In genomic region chr4:110005461-110006056, GRCh38 we compare ENCODE assay signal across 8 cellular contexts.
DNase-seq lines count a peak whose midpoint lies in the region; ATAC-seq, FAIRE-seq and TF ChIP-seq lines count a peak whose summit lies in the region.

No MANE protein-coding gene starts in this region.

- H3K4me3 Mint-ChIP-seq in T-helper 2 cell treated with Interferon-gamma antibody and Interleukin-4, amounts not matched to agents 5 μg/mL and 100 μg/mL, for 36 hours: no peak overlapping the region

- H3K4me1 ChIP-seq in HepG2 (ENCODE audit: insufficient read depth, low read length): peaks cover 29% of the 10 kb centered on the region

- H3K27ac Mint-ChIP-seq in T-helper 2 cell treated with Interferon-gamma antibody and Interleukin-4, amounts not matched to agents 5 μg/mL and 100 μg/mL, for 36 hours: no peak overlapping the region

- H4K20me1 ChIP-seq in HepG2 (ENCODE audit: insufficient read depth, low read length): no peaks in the 10 kb centered on the region

- peak; percentile 76 for ATAC-seq in GM18907 (IDR thresholded peaks at IDR 0.05; ENCODE audit: unreplicated experiment)
- peak; percentile 77 for ATAC-seq in HG03354 (IDR thresholded peaks at IDR 0.05; ENCODE audit: poor library complexity, severe bottlenecking, unreplicated experiment)
- ATAC-seq in HepG2: peak; percentile 50

- FAIRE-seq in D721Med (lab: Jason Lieb, UNC) (peak; percentile 85), bronchial epithelial cell (lab: Jason Lieb, UNC) (no peak), HepG2 (lab: Jason Lieb, UNC) (peak; percentile 78)

- WGBS in HepG2 (ENCODE audit: low lambda C conversion rate): 0% methylated on average over 1 of the region's 1 CpG

- no peak overlapping the region for H3K4me2 ChIP-seq in HepG2 (ENCODE audit: low read depth, low read length)

- POLR2A ChIA-PET in HepG2 (lab: Yijun Ruan, JAX): no interaction called here

- no peak overlapping the region for H3K27ac ChIP-seq in HepG2 (ENCODE audit: extremely low read length, insufficient read depth, low read length)

- no peak for TF ChIP-seq EP300 in HepG2 (IDR thresholded peaks at IDR 0.05; ENCODE audit: low read depth in 2 of 2, low read length in 2 of 2)
- TF ChIP-seq EP300 in HepG2 (CRISPR knock-in tag; IDR thresholded peaks at IDR 0.05; ENCODE audit: borderline replicate concordance): no peak

- no peaks in the 10 kb centered on the region for H3K9me3 ChIP-seq in HepG2 (ENCODE audit: low read length)

- H3K4me1 Mint-ChIP-seq in T-helper 2 cell treated with Interferon-gamma antibody and Interleukin-4, amounts not matched to agents 5 μg/mL and 100 μg/mL, for 36 hours (ENCODE audit: low read depth): peaks cover 15% of the 10 kb centered on the region

- TF ChIP-seq POLR2A in HepG2 (IDR thresholded peaks at IDR 0.05; ENCODE audit: insufficient read depth in 1 of 2, low read depth in 2 of 2, low read length in 2 of 2): no peak

- intact Hi-C loops in HepG2 (cut with micrococcal nuclease; ENCODE audit: unreplicated experiment): loop anchor here (1.0 to 5.0 kb wide), 4 partner anchors 192 to 511 kb away; partner anchors contain the start of gene ELOVL6

- TF ChIP-seq RAD21 in HepG2 (CRISPR knock-in tag; IDR thresholded peaks at IDR 0.05): peak; percentile 45; the same call in 1 of the 2 replicates

- no peak overlapping the region for H3K9ac ChIP-seq in HepG2 (ENCODE audit: insufficient read depth, low read depth, low read length)

- no peaks in the 10 kb centered on the region for H3K9me3 Mint-ChIP-seq in T-helper 2 cell treated with Interferon-gamma antibody and Interleukin-4, amounts not matched to agents 5 μg/mL and 100 μg/mL, for 36 hours

- H3K36me3 Mint-ChIP-seq in T-helper 2 cell treated with Interferon-gamma antibody and Interleukin-4, amounts not matched to agents 5 μg/mL and 100 μg/mL, for 36 hours (ENCODE audit: low read depth): no peaks in the 10 kb centered on the region

- peak; percentile 22 for DNase-seq in D721Med (ENCODE audit: insufficient read length, low spot score)
- peak; percentile 56 for DNase-seq in NCI-H748 (lab: John Stamatoyannopoulos, UW; ENCODE audit: unreplicated experiment)
- DNase-seq in bronchial epithelial cell (ENCODE audit: low read depth): peak; percentile 82
- DNase-seq in HepG2 (ENCODE audit: low spot score): peak; percentile 60
- DNase-seq in T-helper 2 cell treated with Interferon-gamma antibody and Interleukin-4, amounts not matched to agents 5 μg/mL and 100 μg/mL, for 36 hours (ENCODE audit: low spot score): no peak
- no peak for DNase-seq in effector CD8-positive, alpha-beta T cell (lab: John Stamatoyannopoulos, UW)

- H3K36me3 ChIP-seq in bronchial epithelial cell (ENCODE audit: control insufficient read depth, insufficient read depth, low read length) (no peaks in the 10 kb centered on the region), HepG2 (replicated peaks in 1 of 2; ENCODE audit: control insufficient read depth in 1 of 2, insufficient read depth in 2 of 2, low read length in 2 of 2) (no peaks in the 10 kb centered on the region)

- in situ Hi-C loops in HepG2 (cut with HindIII; ENCODE audit: extremely low pct_ligation_motif_present, low pct_unique_long_range_greater_than_20kb): loop anchor here (5.0 to 25.0 kb wide), 3 partner anchors 309 to 1632 kb away; no protein-coding TSS in a partner anchor

- peaks cover 11% of the 10 kb centered on the region for H3K27me3 Mint-ChIP-seq in T-helper 2 cell treated with Interferon-gamma antibody and Interleukin-4, amounts not matched to agents 5 μg/mL and 100 μg/mL, for 36 hours (ENCODE audit: low read depth)

- peak; percentile 82 for TF ChIP-seq CTCF in D721Med (IDR thresholded peaks at IDR 0.05; ENCODE audit: insufficient read depth, missing control alignments)
- TF ChIP-seq CTCF in bronchial epithelial cell (IDR thresholded peaks at IDR 0.05; ENCODE audit: insufficient read depth, low read length, severe bottlenecking): peak; percentile 50
- peak; percentile 77 for TF ChIP-seq CTCF in HepG2 (CRISPR knock-in tag; IDR thresholded peaks at IDR 0.05)

- no peaks in the 10 kb centered on the region for H3K27me3 ChIP-seq in bronchial epithelial cell (ENCODE audit: control insufficient read depth, insufficient read depth, low read length)
- H3K27me3 ChIP-seq in HepG2 (ENCODE audit: control insufficient read depth in 1 of 2, insufficient read depth in 2 of 2, low read length in 2 of 2): no peaks in the 10 kb centered on the region

- no TSS peak for BruUV-seq in HepG2 (replicated peaks; lab: Mats Ljungman, UMichigan)

- H3K79me2 ChIP-seq in HepG2 (ENCODE audit: insufficient read depth, low read length): no peaks in the 10 kb centered on the region

- H3K4me3 ChIP-seq in bronchial epithelial cell (ENCODE audit: low read depth, low read length): no peak overlapping the region
- H3K4me3 ChIP-seq in HepG2 (replicated peaks in 1 of 3; ENCODE audit: insufficient read depth in 1 of 3, low read depth in 2 of 3, low read length in 3 of 3): no peak overlapping the region

- no peak overlapping the region for H2AFZ ChIP-seq in HepG2 (ENCODE audit: low read length)

- CTCF ChIA-PET in HepG2 (lab: Yijun Ruan, JAX; ENCODE audit: low intra/inter-chr PET ratio, low total read pairs): interaction anchor here (0.5 to 3.8 kb wide), 5 partner anchors 206 to 554 kb away, joined by 4 to 49 read pairs (median 6); no protein-coding TSS in a partner anchor

TF ChIP-seq in HepG2, 621 proteins besides CTCF, POLR2A, EP300 and RAD21:
- TF ChIP-seq HNRNPUL1 (IDR thresholded peaks at IDR 0.05; ENCODE audit: low read depth, low read length) (no peak), ZBTB25 (CRISPR knock-in tag; IDR thresholded peaks at IDR 0.05) (no peak), CHD4 (IDR thresholded peaks at IDR 0.05; ENCODE audit: borderline replicate concordance, low read length) (no peak), PHF20 (CRISPR knock-in tag; IDR thresholded peaks at IDR 0.05) (no peak), ZSCAN30 (CRISPR knock-in tag; IDR thresholded peaks at IDR 0.05) (no peak), IKZF4 (CRISPR knock-in tag; IDR thresholded peaks at IDR 0.05; ENCODE audit: borderline replicate concordance, low read depth, not compliant biosample characterization) (no peak), SIX4 (CRISPR knock-in tag; IDR thresholded peaks at IDR 0.05) (no peak), GRHL1 (CRISPR knock-in tag; conservative IDR thresholded peaks at IDR 0.05) (no peak), ZBTB3 (CRISPR knock-in tag; IDR thresholded peaks at IDR 0.05; ENCODE audit: borderline replicate concordance, low read depth) (no peak), PCBP2 (optimal IDR thresholded peaks at IDR 0.05; ENCODE audit: low read depth, low read length, poor library complexity, severe bottlenecking) (no peak), GLI4 (CRISPR knock-in tag; IDR thresholded peaks at IDR 0.05; ENCODE audit: borderline replicate concordance) (no peak), SMC3 (IDR thresholded peaks at IDR 0.05; ENCODE audit: low read length) (peak; percentile 64), ELF3 (CRISPR knock-in tag; IDR thresholded peaks at IDR 0.05) (no peak), REXO4 (CRISPR knock-in tag; IDR thresholded peaks at IDR 0.05; ENCODE audit: borderline replicate concordance) (no peak), ZNF816 (CRISPR knock-in tag; IDR thresholded peaks at IDR 0.05; ENCODE audit: borderline replicate concordance) (no peak), NONO (IDR thresholded peaks at IDR 0.05) (no peak), NONO (CRISPR knock-in tag; conservative IDR thresholded peaks at IDR 0.05) (no peak), STAG1 (CRISPR knock-in tag; IDR thresholded peaks at IDR 0.05) (peak; percentile 91), ZNF607 (CRISPR knock-in tag; IDR thresholded peaks at IDR 0.05; ENCODE audit: borderline replicate concordance) (no peak), BRCA1 (CRISPR knock-in tag; IDR thresholded peaks at IDR 0.05) (no peak), ZNF629 (CRISPR knock-in tag; conservative IDR thresholded peaks at IDR 0.05) (no peak), MIXL1 (CRISPR knock-in tag; IDR thresholded peaks at IDR 0.05) (peak; percentile 71; the same call in 1 of the 2 replicates)
TF ChIP-seq in HepG2: peak in this region for 3.

Comparison
In these comparisons a context has a peak if more than half of its experiments do, and no peak if none do; other contexts are left out.
1. DNase-seq: peak in D721Med (single experiment), NCI-H748 (single experiment), bronchial epithelial cell (single experiment) and HepG2 (single experiment); none in T-helper 2 cell treated with Interferon-gamma antibody and Interleukin-4, amounts not matched to agents 5 μg/mL and 100 μg/mL, for 36 hours (single experiment) and effector CD8-positive, alpha-beta T cell (single experiment).
2. Peak in every context shown above with its lines, with median percentiles within 50 percentile points of each other: CTCF ChIP-seq and ATAC-seq.